Comparison of ENCODE assay signal across 1 cellular context in genomic region chr9:129597355-129598088, GRCh38.
TF ChIP-seq lines count a peak whose summit lies in the region.

No MANE protein-coding gene starts in this region.

TF ChIP-seq in GM23338, 12 proteins besides CTCF, POLR2A, EP300 and RAD21 (continued from another document):
- TF ChIP-seq, protein P1, sequence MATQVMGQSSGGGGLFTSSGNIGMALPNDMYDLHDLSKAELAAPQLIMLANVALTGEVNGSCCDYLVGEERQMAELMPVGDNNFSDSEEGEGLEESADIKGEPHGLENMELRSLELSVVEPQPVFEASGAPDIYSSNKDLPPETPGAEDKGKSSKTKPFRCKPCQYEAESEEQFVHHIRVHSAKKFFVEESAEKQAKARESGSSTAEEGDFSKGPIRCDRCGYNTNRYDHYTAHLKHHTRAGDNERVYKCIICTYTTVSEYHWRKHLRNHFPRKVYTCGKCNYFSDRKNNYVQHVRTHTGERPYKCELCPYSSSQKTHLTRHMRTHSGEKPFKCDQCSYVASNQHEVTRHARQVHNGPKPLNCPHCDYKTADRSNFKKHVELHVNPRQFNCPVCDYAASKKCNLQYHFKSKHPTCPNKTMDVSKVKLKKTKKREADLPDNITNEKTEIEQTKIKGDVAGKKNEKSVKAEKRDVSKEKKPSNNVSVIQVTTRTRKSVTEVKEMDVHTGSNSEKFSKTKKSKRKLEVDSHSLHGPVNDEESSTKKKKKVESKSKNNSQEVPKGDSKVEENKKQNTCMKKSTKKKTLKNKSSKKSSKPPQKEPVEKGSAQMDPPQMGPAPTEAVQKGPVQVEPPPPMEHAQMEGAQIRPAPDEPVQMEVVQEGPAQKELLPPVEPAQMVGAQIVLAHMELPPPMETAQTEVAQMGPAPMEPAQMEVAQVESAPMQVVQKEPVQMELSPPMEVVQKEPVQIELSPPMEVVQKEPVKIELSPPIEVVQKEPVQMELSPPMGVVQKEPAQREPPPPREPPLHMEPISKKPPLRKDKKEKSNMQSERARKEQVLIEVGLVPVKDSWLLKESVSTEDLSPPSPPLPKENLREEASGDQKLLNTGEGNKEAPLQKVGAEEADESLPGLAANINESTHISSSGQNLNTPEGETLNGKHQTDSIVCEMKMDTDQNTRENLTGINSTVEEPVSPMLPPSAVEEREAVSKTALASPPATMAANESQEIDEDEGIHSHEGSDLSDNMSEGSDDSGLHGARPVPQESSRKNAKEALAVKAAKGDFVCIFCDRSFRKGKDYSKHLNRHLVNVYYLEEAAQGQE (IDR thresholded peaks at IDR 0.05; ENCODE audit: unreplicated experiment), result no peak
- TF ChIP-seq CREB1 (CRISPR knock-in tag; IDR thresholded peaks at IDR 0.05; ENCODE audit: low read depth) (no peak), STAT1 (IDR thresholded peaks at IDR 0.05; ENCODE audit: unreplicated experiment) (no peak), EZH2phosphoT487 (IDR thresholded peaks at IDR 0.05; ENCODE audit: unreplicated experiment) (no peak), EZH2 (IDR thresholded peaks at IDR 0.05; ENCODE audit: low read depth, unreplicated experiment) (no peak)
